Comparison of ENCODE assay signal across 35 cellular contexts in the genomic region with DNA sequence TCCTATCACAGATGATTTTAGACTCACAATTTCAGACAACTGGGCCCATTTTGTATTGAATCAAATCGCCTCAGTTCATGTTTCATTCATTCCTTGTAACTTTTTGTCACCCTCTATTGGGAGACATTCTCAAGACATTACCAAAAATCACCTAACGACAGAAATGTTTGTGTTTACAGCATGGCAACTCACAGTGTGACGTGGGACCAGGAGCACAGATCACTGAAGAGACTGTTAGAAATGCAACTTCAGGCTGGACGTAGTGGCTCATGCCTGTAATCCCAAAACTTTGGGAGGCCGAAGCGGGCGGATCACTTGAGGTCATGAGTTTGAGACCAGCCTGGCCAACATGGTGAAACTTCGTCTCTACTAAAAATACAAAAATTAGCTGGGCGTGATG.
"Had no signal": no experiment of that assay in that cellular context is flagged by ENCODE, and none has a peak within 500 bp of the region (broad histone marks: within the 10 kb centered on the region; RNA-seq: fewer than 3 reads in every experiment).

No MANE protein-coding gene starts in this region.

- H3K9ac ChIP-seq: KMS-11 had no signal

- H3K4me2 ChIP-seq: KMS-11 had no signal

- H3K27ac ChIP-seq: KMS-11 had no signal

- H3K36me3 ChIP-seq: MG63 had no signal

- DNase-seq: Karpas-422, Kasumi-1, KG1, MG63, MM.1S, MV-4-11, NCI-H1048, NCI-H1092, NCI-H1092 treated with DMSO at 0.1 percent for 48 hours, NCI-H1105, NCI-H1105 treated with DMSO at 0.1 percent for 48 hours, NCI-H1417, NCI-H1417 treated with DMSO at 0.1 percent for 48 hours, NCI-H1436, NCI-H1436 treated with DMSO at 0.1 percent for 48 hours, NCI-H146, NCI-H1694, NCI-H1694 treated with DMSO at 0.1 percent for 48 hours, NCI-H187 treated with DMSO at 0.1 percent for 48 hours, NCI-H1930, NCI-H2029, NCI-H2029 treated with DMSO at 0.1 percent for 48 hours, NCI-H2081, NCI-H2081 treated with DMSO at 0.1 percent for 48 hours, NCI-H2107, NCI-H2171, NCI-H2171 treated with DMSO at 0.1 percent for 48 hours, NCI-H2227 treated with DMSO at 0.1 percent for 48 hours, NCI-H226, NCI-H345, NCI-H446, NCI-H446 treated with DMSO at 0.1 percent for 48 hours, NCI-H510A, NCI-H510A treated with DMSO at 0.1 percent for 48 hours had no signal

- H3K27me3 ChIP-seq: MG63 had no signal

- H3K4me3 ChIP-seq: MG63 had no signal

- H3K9me3 ChIP-seq: MG63 had no signal
